9 cellular contexts compared by ENCODE assay signal in the genomic region with DNA sequence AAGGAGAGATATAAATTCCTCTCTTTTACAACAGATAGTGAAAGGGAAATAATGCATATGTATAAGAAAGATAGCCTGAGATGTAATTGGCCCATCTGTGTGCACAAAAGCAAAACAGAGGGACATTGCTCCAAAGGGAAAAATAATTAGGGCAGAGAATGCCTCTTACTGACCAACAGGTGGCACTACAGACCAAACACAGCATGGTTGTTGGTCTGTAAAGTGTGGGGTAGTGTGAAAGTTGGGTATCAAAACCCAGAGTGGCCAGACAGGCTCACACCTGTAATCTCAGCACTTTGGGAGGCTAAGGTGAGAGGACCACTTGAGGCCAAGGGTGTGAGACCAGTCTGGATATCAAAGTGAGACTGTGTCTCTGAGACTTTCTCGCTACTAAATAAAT. TPM values are rescaled to one million over a fixed set of nuclear protein-coding genes. Genes with fewer than 3 reads are reported as not detected.
A peak's percentile ranks its signal among the peaks of the same experiment; 100 is the strongest.
DNase-seq lines count a peak whose midpoint lies in the region; ATAC-seq, FAIRE-seq and TF ChIP-seq lines count a peak whose summit lies in the region.
"Had no signal": no experiment of that assay in that cellular context is flagged by ENCODE, and none has a peak within 500 bp of the region (broad histone marks: within the 10 kb centered on the region; RNA-seq: fewer than 3 reads in every experiment).

No MANE protein-coding gene starts in this region.

- TF ChIP-seq POLR2A in HepG2 (IDR thresholded peaks at IDR 0.05; ENCODE audit: insufficient read depth in 1 of 2, low read depth in 2 of 2, low read length in 2 of 2): no peak

- H3K79me1 ChIP-seq in H9 (ENCODE audit: insufficient read depth, low read depth, low read length, poor library complexity, severe bottlenecking): no peaks in the 10 kb centered on the region

- no peak overlapping the region for H2AK5ac ChIP-seq in H9 (ENCODE audit: insufficient read length, low read length)

- H3K36me3 ChIP-seq in Caco-2 (ENCODE audit: control insufficient read depth, insufficient read depth, low read length) (no peaks in the 10 kb centered on the region), HepG2 (replicated peaks in 1 of 2; ENCODE audit: control insufficient read depth in 1 of 2, insufficient read depth in 2 of 2, low read length in 2 of 2) (no peaks in the 10 kb centered on the region), tibial artery (no peaks in the 10 kb centered on the region), HAP-1 (replicated peaks) (0 out of 2 replicates have a peak, but pooled peaks cover 3% of the 10 kb centered on the region)

- intact Hi-C loops in Caco-2 (cut with micrococcal nuclease; ENCODE audit: unreplicated experiment): loop anchor here (1.0 to 5.0 kb wide), 2 partner anchors 110 to 261 kb away; no protein-coding TSS in a partner anchor
- intact Hi-C loops in HepG2 (cut with micrococcal nuclease; ENCODE audit: unreplicated experiment): loop anchor here (5.0 kb wide), 1 partner anchor 111 kb away; no protein-coding TSS in a partner anchor
- intact Hi-C loops in tibial artery (cut with DNase I; ENCODE audit: low total_unique reads): no loop called here

- no peak overlapping the region for H3K18ac ChIP-seq in H9 (ENCODE audit: insufficient read length, low read depth, low read length)

- H3K4me2 ChIP-seq in H9 (ENCODE audit: insufficient read depth, insufficient read length, low read length) (no peak overlapping the region), HepG2 (ENCODE audit: low read depth, low read length) (no peak overlapping the region)

- H2BK120ac ChIP-seq in H9 (ENCODE audit: low read depth, low read length, poor library complexity, severe bottlenecking): no peak overlapping the region

- no peaks in the 10 kb centered on the region for H3K36me3 Mint-ChIP-seq in Caco-2 (ENCODE audit: insufficient read depth, unreplicated experiment)
- H3K36me3 Mint-ChIP-seq in H9 (ENCODE audit: insufficient read depth in 1 of 3, low read depth in 3 of 3): no peaks in the 10 kb centered on the region

- no peak overlapping the region for H3K4ac ChIP-seq in H9 (ENCODE audit: low read depth, low read length)

- H3T11ph ChIP-seq in H9 (ENCODE audit: low read length): no peak overlapping the region

- H3K27me3 ChIP-seq in Caco-2 (replicated peaks; ENCODE audit: control insufficient read depth, insufficient read depth, low read length) (no peaks in the 10 kb centered on the region), H9 (ENCODE audit: insufficient read depth, low read length) (no peaks in the 10 kb centered on the region), HepG2 (ENCODE audit: control insufficient read depth in 1 of 2, insufficient read depth in 2 of 2, low read length in 2 of 2) (no peaks in the 10 kb centered on the region), tibial artery (no peaks in the 10 kb centered on the region), HAP-1 (ENCODE audit: low read depth) (no peaks in the 10 kb centered on the region)

- H2BK12ac ChIP-seq in H9 (ENCODE audit: insufficient read length, low read depth, low read length): no peak overlapping the region

- no peak overlapping the region for H2BK20ac ChIP-seq in H9 (ENCODE audit: low read depth, low read length, poor library complexity, severe bottlenecking)

- H3K4me1 ChIP-seq in Caco-2 (no peaks in the 10 kb centered on the region), H9 (ENCODE audit: insufficient read depth, low read length) (no peaks in the 10 kb centered on the region; the same call in 1 of the 2 replicates), HepG2 (ENCODE audit: insufficient read depth, low read length) (peaks cover 24% of the 10 kb centered on the region), tibial artery (peaks cover 0 to 3% (median 0%) of the 10 kb centered on the region in 4 donors), HAP-1 (peaks cover 2% of the 10 kb centered on the region)

- H3K27me3 Mint-ChIP-seq in Caco-2 (ENCODE audit: insufficient read depth, unreplicated experiment) (no peaks in the 10 kb centered on the region), H9 (ENCODE audit: low read depth) (no peaks in the 10 kb centered on the region; the same call in 1 of the 2 replicates)

- no peak overlapping the region for H3K9ac ChIP-seq in H9 (ENCODE audit: extremely low read depth, insufficient read length, low read length)
- no peak overlapping the region for H3K9ac ChIP-seq in HepG2 (ENCODE audit: insufficient read depth, low read depth, low read length)

- H3K23me2 ChIP-seq in H9 (ENCODE audit: insufficient read length, low read depth, low read length, poor library complexity, severe bottlenecking): peaks cover 5% of the 10 kb centered on the region

- H3K14ac ChIP-seq in H9 (ENCODE audit: insufficient read depth, low read length): no peak overlapping the region

- no peaks in the 10 kb centered on the region for H3K9me3 Mint-ChIP-seq in Caco-2 (ENCODE audit: unreplicated experiment)
- no peaks in the 10 kb centered on the region for H3K9me3 Mint-ChIP-seq in H9

- in situ Hi-C loops in HepG2 (cut with HindIII; ENCODE audit: extremely low pct_ligation_motif_present, low pct_unique_long_range_greater_than_20kb) (no loop called here), HAP-1 (cut with MboI; ENCODE audit: low sequenced_read_pairs) (no loop called here)

- BruUV-seq in Caco-2 (replicated peaks; lab: Mats Ljungman, UMichigan) (no TSS peak), HepG2 (replicated peaks; lab: Mats Ljungman, UMichigan) (no TSS peak)

- H3K79me2 ChIP-seq in H9 (ENCODE audit: insufficient read depth, low read length): no peaks in the 10 kb centered on the region
- no peaks in the 10 kb centered on the region for H3K79me2 ChIP-seq in HepG2 (ENCODE audit: insufficient read depth, low read length)

- H3K4me1 Mint-ChIP-seq in Caco-2 (ENCODE audit: low read depth, unreplicated experiment): no peaks in the 10 kb centered on the region
- peaks cover 13 to 19% of the 10 kb centered on the region in 2 experiments for H3K4me1 Mint-ChIP-seq in H9

- no peak overlapping the region for H3K27ac ChIP-seq in H9 (ENCODE audit: insufficient read length, low read depth, low read length)
- no peak overlapping the region for H3K27ac ChIP-seq in HepG2 (ENCODE audit: extremely low read length, insufficient read depth, low read length)
- no peak overlapping the region for H3K27ac ChIP-seq in tibial artery

- H3K4me3 ChIP-seq in Caco-2 (ENCODE audit: low read depth, low read length) (no peak overlapping the region), HepG2 (replicated peaks in 1 of 3; ENCODE audit: insufficient read depth in 1 of 3, low read depth in 2 of 3, low read length in 3 of 3) (no peak overlapping the region), tibial artery (no peak overlapping the region), HAP-1 (no peak overlapping the region)

- no peak for TF ChIP-seq RAD21 in HepG2 (CRISPR knock-in tag; IDR thresholded peaks at IDR 0.05)

- no CpG with 5 or more reads among the region's 1 CpG for WGBS in H9 (ENCODE audit: extremely low coverage, insufficient read length, low lambda C conversion rate)
- 26% methylated on average over 1 of the region's 1 CpG for WGBS in HepG2 (ENCODE audit: low lambda C conversion rate)

- H4K20me1 ChIP-seq in H9 (ENCODE audit: control insufficient read depth, insufficient read depth, insufficient read length) (no peaks in the 10 kb centered on the region), HepG2 (ENCODE audit: insufficient read depth, low read length) (no peaks in the 10 kb centered on the region)

- no peak overlapping the region for H2BK5ac ChIP-seq in H9 (ENCODE audit: insufficient read length, low read length)

- no peak overlapping the region for H3K23ac ChIP-seq in H9 (ENCODE audit: insufficient read length, low read depth, low read length)

- H3K56ac ChIP-seq in H9 (ENCODE audit: insufficient read length, low read depth, low read length): no peak overlapping the region

- POLR2A ChIA-PET in Caco-2 (lab: Charles Lee): no interaction called here
- POLR2A ChIA-PET in HepG2 (lab: Yijun Ruan, JAX): no interaction called here

- no peak overlapping the region for H2BK15ac ChIP-seq in H9 (ENCODE audit: low read depth, low read length)

- peak; percentile 15 to 32 for TF ChIP-seq CTCF in Caco-2 (IDR thresholded peaks at IDR 0.05; ENCODE audit: insufficient read depth in 1 of 2, low read depth in 1 of 2, low read length in 1 of 2, severe bottlenecking in 1 of 2, unreplicated experiment in 1 of 2)
- peak; percentile 78 for TF ChIP-seq CTCF in H9 (conservative IDR thresholded peaks at IDR 0.05)
- TF ChIP-seq CTCF in HepG2 (CRISPR knock-in tag; IDR thresholded peaks at IDR 0.05): peak; percentile 54
- no peak for TF ChIP-seq CTCF in tibial artery (IDR thresholded peaks at IDR 0.05)

- DNase-seq in Caco-2: no peak
- no peak for DNase-seq in H9
- DNase-seq in UCSD-AML1 (lab: John Stamatoyannopoulos, UW; ENCODE audit: unreplicated experiment): peak; percentile 24
- no peak for DNase-seq in HepG2 (ENCODE audit: low spot score)
- no peak for DNase-seq in tibial artery
- DNase-seq in GOT3 (lab: John Stamatoyannopoulos, UW): no peak
- DNase-seq in HAP-1 (ENCODE audit: low spot score in 2 of 2): no peak
- no peak for DNase-seq in HTR-8/SVneo (ENCODE audit: insufficient read length, low spot score)
- DNase-seq: activated CD4-positive, alpha-beta T cell treated with anti-CD3 and anti-CD28 coated beads, Interleukin-2, amount 50 U/mL, for 48 hours had no signal

- no peak overlapping the region for H3K27ac Mint-ChIP-seq in Caco-2 (ENCODE audit: unreplicated experiment)
- H3K27ac Mint-ChIP-seq in H9: no peak overlapping the region

- H3K4me3 Mint-ChIP-seq in Caco-2 (ENCODE audit: unreplicated experiment) (no peak overlapping the region), H9 (no peak overlapping the region)

- no peak for ATAC-seq in HepG2

- no peak for TF ChIP-seq EP300 in HepG2 (IDR thresholded peaks at IDR 0.05; ENCODE audit: low read depth in 2 of 2, low read length in 2 of 2)
- no peak for TF ChIP-seq EP300 in HepG2 (CRISPR knock-in tag; IDR thresholded peaks at IDR 0.05; ENCODE audit: borderline replicate concordance)

- H4K8ac ChIP-seq in H9 (replicated peaks; ENCODE audit: insufficient read length, low read depth, low read length): no peak overlapping the region

- FAIRE-seq in HepG2 (lab: Jason Lieb, UNC): no peak
- FAIRE-seq in HTR-8/SVneo (lab: Jason Lieb, UNC): no peak

- H4K5ac ChIP-seq in H9 (ENCODE audit: insufficient read length, low read depth, low read length): no peak overlapping the region

- H3K9me3 ChIP-seq in Caco-2 (no peaks in the 10 kb centered on the region), H9 (ENCODE audit: control insufficient read depth, low read depth, low read length) (no peaks in the 10 kb centered on the region), HepG2 (ENCODE audit: low read length) (no peaks in the 10 kb centered on the region), tibial artery (no peaks in the 10 kb centered on the region), HAP-1 (no peaks in the 10 kb centered on the region)

- CTCF ChIA-PET in Caco-2 (lab: Charles Lee) (no interaction called here), HepG2 (lab: Yijun Ruan, JAX; ENCODE audit: low intra/inter-chr PET ratio, low total read pairs) (no interaction called here)

- no peak overlapping the region for H4K91ac ChIP-seq in H9 (ENCODE audit: insufficient read length, low read depth, low read length)

- H2AFZ ChIP-seq in H9 (ENCODE audit: low read length): no peak overlapping the region
- H2AFZ ChIP-seq in HepG2 (ENCODE audit: low read length): no peak overlapping the region

RNA-seq across cellular contexts. Expression of a gene that starts 4.5 kb away (rescaled TPM):
- total RNA-seq in Caco-2 (2022) (13.7 and 13.8 TPM in 2 replicates), H9 (2021) (19.3 and 20.2 TPM in 2 replicates), HepG2 (2016; rRNA removed; fragmentation: Illumina TruSeq; extraction: Trizol) (4.6 and 5.3 TPM in 2 replicates)
- total RNA-seq in HepG2 (2016; cell fraction: cytosol; rRNA removed; fragmentation: Illumina TruSeq; extraction: Trizol; ENCODE audit: low read depth): 0.81 and 0.88 TPM in 2 replicates
- total RNA-seq in HepG2 (2016; cell fraction: insoluble cytoplasmic fraction; rRNA removed; fragmentation: Illumina TruSeq; extraction: Trizol): 3.8 and 5.0 TPM in 2 replicates
- 2.9 and 3.4 TPM in 2 replicates for total RNA-seq in HepG2 (2016; cell fraction: membrane; rRNA removed; fragmentation: Illumina TruSeq; extraction: Trizol)
- 4.2 and 4.3 TPM in 2 replicates for total RNA-seq in HepG2 (2016; cell fraction: nucleus; rRNA removed; fragmentation: Illumina TruSeq; extraction: Trizol)
- polyA plus RNA-seq in HepG2 (2011; rRNA removed): 3.4 and 4.7 TPM in 2 replicates
- polyA plus RNA-seq in HepG2 (2011; cell fraction: cytosol; rRNA removed): 3.7 and 6.6 TPM in 2 replicates
- 4.0 and 4.6 TPM in 2 replicates for polyA plus RNA-seq in HepG2 (2011; cell fraction: nucleus; rRNA removed)
- polyA plus RNA-seq in HepG2 (2012): 3.5 and 4.5 TPM in 2 replicates
- polyA plus RNA-seq in HepG2 (2016; cell fraction: cytosol; fragmentation: Illumina TruSeq; extraction: Trizol; ENCODE audit: low read depth): 0.63 and 0.80 TPM in 2 replicates
- polyA plus RNA-seq in HepG2 (2016; cell fraction: insoluble cytoplasmic fraction; fragmentation: Illumina TruSeq; extraction: Trizol; ENCODE audit: low read depth): 6.0 and 6.7 TPM in 2 replicates
- 3.0 and 3.5 TPM in 2 replicates for polyA plus RNA-seq in HepG2 (2016; cell fraction: membrane; fragmentation: Illumina TruSeq; extraction: Trizol; ENCODE audit: low read depth)
- polyA plus RNA-seq in HepG2 (2016; cell fraction: nucleus; fragmentation: Illumina TruSeq; extraction: Trizol; ENCODE audit: insufficient read depth, low read depth): 5.2 and 5.5 TPM in 2 replicates
- polyA minus RNA-seq in HepG2 (2011; rRNA and poly(A)+ RNA removed; ENCODE audit: low replicate concordance): 8.0 and 12.3 TPM in 2 replicates
- 6.8 and 6.9 TPM in 2 replicates for polyA minus RNA-seq in HepG2 (2011; cell fraction: cytosol; rRNA and poly(A)+ RNA removed)
- polyA minus RNA-seq in HepG2 (2011; cell fraction: nucleus; rRNA and poly(A)+ RNA removed): 6.1 and 7.1 TPM in 2 replicates

RNA-seq across cellular contexts. Expression of a gene that starts 6.6 kb away (rescaled TPM):
- total RNA-seq in Caco-2 (2022) (29.2 and 30.3 TPM in 2 replicates), H9 (2021) (29.1 and 30.1 TPM in 2 replicates), HepG2 (2016; rRNA removed; fragmentation: Illumina TruSeq; extraction: Trizol) (24.9 and 46.2 TPM in 2 replicates)
- total RNA-seq in HepG2 (2016; cell fraction: cytosol; rRNA removed; fragmentation: Illumina TruSeq; extraction: Trizol; ENCODE audit: low read depth): 6.0 and 7.2 TPM in 2 replicates
- total RNA-seq in HepG2 (2016; cell fraction: insoluble cytoplasmic fraction; rRNA removed; fragmentation: Illumina TruSeq; extraction: Trizol): 24.0 and 45.8 TPM in 2 replicates
- 11.5 and 12.8 TPM in 2 replicates for total RNA-seq in HepG2 (2016; cell fraction: membrane; rRNA removed; fragmentation: Illumina TruSeq; extraction: Trizol)
- 41.1 and 48.6 TPM in 2 replicates for total RNA-seq in HepG2 (2016; cell fraction: nucleus; rRNA removed; fragmentation: Illumina TruSeq; extraction: Trizol)
- polyA plus RNA-seq in HepG2 (2011; rRNA removed): 15.6 and 18.0 TPM in 2 replicates
- 13.8 and 19.5 TPM in 2 replicates for polyA plus RNA-seq in HepG2 (2011; cell fraction: cytosol; rRNA removed)
- 8.5 and 10.8 TPM in 2 replicates for polyA plus RNA-seq in HepG2 (2011; cell fraction: nucleus; rRNA removed)
- 29.6 and 30.4 TPM in 2 replicates for polyA plus RNA-seq in HepG2 (2012)
- 4.9 and 5.0 TPM in 2 replicates for polyA plus RNA-seq in HepG2 (2016; cell fraction: cytosol; fragmentation: Illumina TruSeq; extraction: Trizol; ENCODE audit: low read depth)
- 28.6 and 28.9 TPM in 2 replicates for polyA plus RNA-seq in HepG2 (2016; cell fraction: insoluble cytoplasmic fraction; fragmentation: Illumina TruSeq; extraction: Trizol; ENCODE audit: low read depth)
- 9.0 and 9.2 TPM in 2 replicates for polyA plus RNA-seq in HepG2 (2016; cell fraction: membrane; fragmentation: Illumina TruSeq; extraction: Trizol; ENCODE audit: low read depth)
- polyA plus RNA-seq in HepG2 (2016; cell fraction: nucleus; fragmentation: Illumina TruSeq; extraction: Trizol; ENCODE audit: insufficient read depth, low read depth): 72.4 and 79.7 TPM in 2 replicates
- 9.9 and 11.1 TPM in 2 replicates for polyA minus RNA-seq in HepG2 (2011; rRNA and poly(A)+ RNA removed; ENCODE audit: low replicate concordance)
- 14.4 and 18.5 TPM in 2 replicates for polyA minus RNA-seq in HepG2 (2011; cell fraction: cytosol; rRNA and poly(A)+ RNA removed)
- polyA minus RNA-seq in HepG2 (2011; cell fraction: nucleus; rRNA and poly(A)+ RNA removed): 20.6 and 20.8 TPM in 2 replicates

Comparison
In these comparisons a context has a peak if more than half of its experiments do, and no peak if none do; other contexts are left out.
1. CTCF ChIP-seq: peak in Caco-2 (2 of 2), H9 (single experiment) and HepG2 (single experiment); none in tibial artery (0 of 2).